In the genomic region with DNA sequence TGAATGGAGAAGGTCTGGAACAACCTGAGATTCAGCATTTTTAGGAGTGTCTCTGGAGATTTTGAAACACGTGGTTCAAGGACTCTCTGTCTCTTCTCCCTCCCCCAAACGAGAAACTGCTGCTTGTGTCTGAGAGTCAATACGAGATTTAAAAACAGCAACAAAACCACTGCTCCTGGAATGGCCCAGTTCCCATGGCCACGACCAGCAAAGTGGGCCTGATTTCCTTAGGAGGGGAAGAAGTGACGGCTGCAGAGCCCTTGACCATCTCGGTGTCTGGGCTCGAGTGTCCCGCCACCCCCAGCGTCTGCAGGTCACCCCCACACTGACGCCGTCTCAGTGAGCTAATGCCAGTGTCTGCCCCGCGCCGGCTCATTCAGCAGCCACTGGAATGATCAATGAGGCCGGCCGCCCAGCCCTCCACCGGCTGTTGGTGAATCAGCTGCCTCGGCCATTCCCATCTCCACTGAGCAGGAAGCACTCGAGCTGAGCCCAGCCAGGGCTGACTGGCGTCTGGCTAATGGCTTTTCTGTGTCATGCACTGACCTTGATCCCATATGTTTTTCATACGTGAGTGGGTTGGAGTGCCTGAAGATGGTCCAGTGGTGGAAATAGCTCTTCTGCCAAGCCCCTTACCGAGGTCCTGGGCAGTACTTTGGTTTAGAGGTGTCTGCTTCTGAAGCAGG, we compare ENCODE assay signal across 8 cellular contexts.
DNase-seq lines count a peak whose midpoint lies in the region; ATAC-seq and TF ChIP-seq lines count a peak whose summit lies in the region.

No MANE protein-coding gene starts in this region.

- no peaks in the 10 kb centered on the region for H4K20me1 ChIP-seq in neural progenitor cell (ENCODE audit: low read depth)

- H3K27me3 Mint-ChIP-seq in HFFc6 (ENCODE audit: insufficient read depth) (no peaks in the 10 kb centered on the region; the same call in 1 of the 2 replicates), neural progenitor cell (ENCODE audit: insufficient read depth, low read depth) (no peaks in the 10 kb centered on the region)
- no peaks in the 10 kb centered on the region for H3K27me3 Mint-ChIP-seq in activated CD8-positive, alpha-beta memory T cell treated with anti-CD3 and anti-CD28 coated beads, Interleukin-2, amount 10 ng/mL, durations not matched to agents 7 days and 5 days

- H3K4me3 ChIP-seq in fibroblast of the aortic adventitia (ENCODE audit: low read depth, low read length) (peak overlapping the region; percentile 61), neural progenitor cell (peak overlapping the region; percentile 6)

- CTCF ChIA-PET in activated CD8-positive, alpha-beta memory T cell treated with anti-CD3 and anti-CD28 coated beads, Interleukin-2, amount 10 ng/mL, durations not matched to agents 7 days and 5 days (lab: Charles Lee): no interaction called here

- H3K79me2 ChIP-seq in neural progenitor cell (ENCODE audit: low read depth): no peaks in the 10 kb centered on the region

- H3K4me3 Mint-ChIP-seq in HFFc6 (peak overlapping the region; percentile 86), neural progenitor cell (peak overlapping the region; percentile 50)
- no peak overlapping the region for H3K4me3 Mint-ChIP-seq in activated CD8-positive, alpha-beta memory T cell treated with anti-CD3 and anti-CD28 coated beads, Interleukin-2, amount 10 ng/mL, durations not matched to agents 7 days and 5 days

- H3K27ac ChIP-seq in neural progenitor cell: no peak overlapping the region

- H3K27me3 ChIP-seq in neural progenitor cell: no peaks in the 10 kb centered on the region

- no peak for ATAC-seq in GM19023 (IDR thresholded peaks at IDR 0.05; ENCODE audit: unreplicated experiment)
- no peak for ATAC-seq in activated CD8-positive, alpha-beta memory T cell treated with anti-CD3 and anti-CD28 coated beads, Interleukin-2, amount 10 ng/mL, durations not matched to agents 7 days and 5 days
- no peak for ATAC-seq in HG03378 (IDR thresholded peaks at IDR 0.05; ENCODE audit: unreplicated experiment)
- ATAC-seq in GM19351 (IDR thresholded peaks at IDR 0.05; ENCODE audit: unreplicated experiment): no peak

- no peaks in the 10 kb centered on the region for H3K36me3 Mint-ChIP-seq in HFFc6 (ENCODE audit: low read depth)
- H3K36me3 Mint-ChIP-seq in neural progenitor cell: no peaks in the 10 kb centered on the region
- no peaks in the 10 kb centered on the region for H3K36me3 Mint-ChIP-seq in activated CD8-positive, alpha-beta memory T cell treated with anti-CD3 and anti-CD28 coated beads, Interleukin-2, amount 10 ng/mL, durations not matched to agents 7 days and 5 days

- H3K9me3 Mint-ChIP-seq in HFFc6: no peaks in the 10 kb centered on the region
- H3K9me3 Mint-ChIP-seq in neural progenitor cell: no peaks in the 10 kb centered on the region
- no peaks in the 10 kb centered on the region for H3K9me3 Mint-ChIP-seq in activated CD8-positive, alpha-beta memory T cell treated with anti-CD3 and anti-CD28 coated beads, Interleukin-2, amount 10 ng/mL, durations not matched to agents 7 days and 5 days (ENCODE audit: low read depth)

- H3K9ac ChIP-seq in neural progenitor cell: no peak overlapping the region

- H3K4me1 Mint-ChIP-seq in HFFc6 (ENCODE audit: low read depth) (peaks cover 29% of the 10 kb centered on the region), neural progenitor cell (peaks cover 41% of the 10 kb centered on the region)
- H3K4me1 Mint-ChIP-seq in activated CD8-positive, alpha-beta memory T cell treated with anti-CD3 and anti-CD28 coated beads, Interleukin-2, amount 10 ng/mL, durations not matched to agents 7 days and 5 days: peaks cover 12% of the 10 kb centered on the region

- peak overlapping the region; percentile 54 for H3K4me2 ChIP-seq in neural progenitor cell

- H3K9me3 ChIP-seq in neural progenitor cell (ENCODE audit: low read depth): no peaks in the 10 kb centered on the region

- no peak for TF ChIP-seq CTCF in HFFc6 (IDR thresholded peaks at IDR 0.05)
- TF ChIP-seq CTCF in fibroblast of the aortic adventitia (IDR thresholded peaks at IDR 0.05; ENCODE audit: insufficient read depth, low read length): no peak
- no peak for TF ChIP-seq CTCF in neural progenitor cell (IDR thresholded peaks at IDR 0.05)

- no peaks in the 10 kb centered on the region for H3K36me3 ChIP-seq in neural progenitor cell

- H3K27ac Mint-ChIP-seq in HFFc6 (peak overlapping the region; percentile 85), neural progenitor cell (peak overlapping the region; percentile 87)
- no peak overlapping the region for H3K27ac Mint-ChIP-seq in activated CD8-positive, alpha-beta memory T cell treated with anti-CD3 and anti-CD28 coated beads, Interleukin-2, amount 10 ng/mL, durations not matched to agents 7 days and 5 days

- H3K4me1 ChIP-seq in neural progenitor cell: peaks cover 10% of the 10 kb centered on the region

- H3F3A ChIP-seq in neural progenitor cell (ENCODE audit: low read depth): peaks cover 7% of the 10 kb centered on the region

- peak overlapping the region; percentile 27 for H2AFZ ChIP-seq in neural progenitor cell (replicated peaks)

- DNase-seq in HFFc6 (peak; percentile 93), SHP77 (lab: John Stamatoyannopoulos, UW) (peak; percentile 85 to 88), fibroblast of the aortic adventitia (ENCODE audit: low read depth) (peak; percentile 81), neural progenitor cell (ENCODE audit: low spot score) (peak; percentile 84)
- DNase-seq in activated CD8-positive, alpha-beta memory T cell treated with anti-CD3 and anti-CD28 coated beads, Interleukin-2, amount 10 ng/mL, durations not matched to agents 7 days and 5 days: no peak
